ENCODE assay signal across 22 cellular contexts in genomic region chr2:9599430-9599829, GRCh38.
"Had no signal": no experiment of that assay in that cellular context is flagged by ENCODE, and none has a peak within 500 bp of the region (broad histone marks: within the 10 kb centered on the region; RNA-seq: fewer than 3 reads in every experiment).

No MANE protein-coding gene starts in this region.

- DNase-seq: activated CD4-positive, alpha-beta T cell treated with anti-CD3 and anti-CD28 coated beads, Interleukin-2, amount 50 U/mL, for 4 hours; activated CD4-positive, CD25-positive, alpha-beta regulatory T cell treated with anti-CD3 and anti-CD28 coated beads, Interleukin-2, amount 50 U/mL, for 72 hours; activated gamma-delta T cell; activated naive CD4-positive, alpha-beta T cell treated with anti-CD3 and anti-CD28 coated beads, Interleukin-2, amount 10 ng/mL, durations not matched to agents 7 days and 5 days; anterior cingulate cortex; dermis blood vessel endothelial cell; effector CD8-positive, alpha-beta T cell; hippocampal formation; kidney; naive B cell; nucleus accumbens; pancreas; stimulated activated CD4-positive, alpha-beta T cell treated with anti-CD3 and anti-CD28 coated beads, Interleukin-1b, Interleukin-23, amount 100 ng/mL, for 48 hours; stimulated activated CD4-positive, alpha-beta T cell treated with anti-CD3 and anti-CD28 coated beads, Interleukin-4, amount 100 ng/mL, for 4 hours; stimulated activated CD8-positive, alpha-beta memory T cell treated with anti-CD3 and anti-CD28 coated beads, Interleukin-4, amount 100 ng/mL, for 48 hours; stimulated activated naive CD4-positive, alpha-beta T cell treated with Interleukin-2 at 50 U/mL for 16 hours; T-helper 2 cell; trophoblast cell had no signal

- H3K4me3 Mint-ChIP-seq: activated naive CD4-positive, alpha-beta T cell treated with anti-CD3 and anti-CD28 coated beads, Interleukin-2, amount 10 ng/mL, durations not matched to agents 7 days and 5 days; activated T-helper 1 cell treated with anti-CD3 and anti-CD28 coated beads, Interleukin-12 subunit alpha, Interleukin-12 subunit beta, Interleukin-2, Interleukin-4 antibody, amounts not matched to agents 30 ng/mL and 10 ng/mL and 1 ng/mL, durations not matched to agents 14 hours and 24 hours and 36 hours; mesothelial cell of epicardium; neural crest cell had no signal

- ATAC-seq: gastroesophageal sphincter, pancreas had no signal

- H3K27me3 Mint-ChIP-seq: activated naive CD4-positive, alpha-beta T cell treated with anti-CD3 and anti-CD28 coated beads, Interleukin-2, amount 10 ng/mL, durations not matched to agents 7 days and 5 days; naive B cell had no signal

- H3K27ac Mint-ChIP-seq: activated naive CD4-positive, alpha-beta T cell treated with anti-CD3 and anti-CD28 coated beads, Interleukin-2, amount 10 ng/mL, durations not matched to agents 7 days and 5 days; mesothelial cell of epicardium had no signal
